8 cellular contexts compared by ENCODE assay signal in the genomic region with DNA sequence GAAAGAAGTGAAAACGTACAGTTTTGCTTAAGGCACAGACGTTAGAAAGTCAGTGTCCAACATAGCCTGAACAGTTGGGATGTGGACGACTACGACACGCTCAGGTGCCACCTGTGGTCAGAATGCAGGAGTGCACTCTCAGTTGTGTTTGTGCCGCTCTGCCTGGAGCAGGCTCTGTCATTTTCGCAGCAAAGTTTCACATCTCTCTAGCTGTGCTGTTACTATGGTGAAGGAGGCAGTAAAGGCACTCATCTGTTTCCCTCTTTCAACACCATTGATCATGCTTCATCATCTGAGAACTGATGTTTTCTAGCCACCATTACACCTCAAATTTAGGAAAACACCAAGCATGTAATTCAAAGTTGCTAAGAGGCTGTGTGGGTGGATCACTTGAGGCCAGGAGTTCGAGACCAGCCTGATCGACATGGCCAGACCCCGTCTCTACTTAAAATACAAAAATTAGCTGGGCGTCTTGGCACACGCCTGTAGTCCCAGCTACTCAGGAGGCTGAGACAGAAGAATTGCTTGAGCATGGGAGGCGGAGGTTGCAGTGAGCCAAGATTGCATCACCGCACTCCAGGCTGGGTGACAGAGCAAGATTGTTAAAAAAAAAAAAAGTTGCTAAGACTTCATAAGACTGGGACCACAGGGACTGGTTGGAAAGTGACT. TPM values are rescaled to one million over a fixed set of nuclear protein-coding genes. Genes with fewer than 3 reads are reported as not detected.
A peak's percentile ranks its signal among the peaks of the same experiment; 100 is the strongest.
DNase-seq lines count a peak whose midpoint lies in the region; ATAC-seq and TF ChIP-seq lines count a peak whose summit lies in the region.

No MANE protein-coding gene starts in this region.

- H3K27me3 Mint-ChIP-seq in CD14-positive monocyte (ENCODE audit: low read depth in 3 of 3) (peaks cover 0 to 3% (median 0%) of the 10 kb centered on the region in 3 donors), glutamatergic neuron (ENCODE audit: unreplicated experiment) (peaks cover 2% of the 10 kb centered on the region)

- peak; percentile 99 for ATAC-seq in GM18519 (IDR thresholded peaks at IDR 0.05; ENCODE audit: low FRiP score, unreplicated experiment)
- peak; percentile 99 for ATAC-seq in HG02870 (IDR thresholded peaks at IDR 0.05; ENCODE audit: unreplicated experiment)

- H3K4me3 Mint-ChIP-seq in CD14-positive monocyte: peak overlapping the region in 1 of 2 donors; percentile 59
- H3K4me3 Mint-ChIP-seq in glutamatergic neuron (ENCODE audit: unreplicated experiment): no peak overlapping the region

- intact Hi-C loops in CD14-positive monocyte (cut with micrococcal nuclease): loop anchor here in 1 of 2 donors (5.0 kb wide), 1 partner anchor 46 kb away; the partner anchor contains the start of gene DNAJA2

- H3K4me1 Mint-ChIP-seq in CD14-positive monocyte: peaks cover 42% of the 10 kb centered on the region
- H3K4me1 Mint-ChIP-seq in glutamatergic neuron (ENCODE audit: low read depth, unreplicated experiment): no peaks in the 10 kb centered on the region

- H3K36me3 Mint-ChIP-seq in CD14-positive monocyte (peaks cover 0 to 3% of the 10 kb centered on the region in 2 donors), glutamatergic neuron (ENCODE audit: unreplicated experiment) (no peaks in the 10 kb centered on the region)

- H3K9me3 Mint-ChIP-seq in CD14-positive monocyte (peaks cover 0 to 2% (median 0%) of the 10 kb centered on the region in 7 donors), glutamatergic neuron (ENCODE audit: unreplicated experiment) (peaks cover 3% of the 10 kb centered on the region)

- DNase-seq in CD14-positive monocyte (ENCODE audit: low spot score): peak; percentile 68
- DNase-seq in NCI-H1105 treated with DMSO at 0.1 percent for 48 hours (lab: John Stamatoyannopoulos, UW): peak; percentile 39
- peak; percentile 14 to 15 for DNase-seq in activated CD4-positive, alpha-beta T cell treated with anti-CD3 and anti-CD28 coated beads, Interleukin-2, amount 50 U/mL, for 4 hours
- peak; percentile 52 for DNase-seq in glutamatergic neuron
- DNase-seq in stimulated activated CD4-positive, alpha-beta T cell treated with anti-CD3 and anti-CD28 coated beads, Interleukin-15, amount 100 ng/mL, for 24 hours: peak; percentile 59
- DNase-seq in GDM1 (lab: John Stamatoyannopoulos, UW): no peak

- peak overlapping the region; percentile 32 to 93 (median 91) for H3K27ac Mint-ChIP-seq in CD14-positive monocyte
- no peak overlapping the region for H3K27ac Mint-ChIP-seq in glutamatergic neuron (ENCODE audit: unreplicated experiment)

- TF ChIP-seq CTCF in CD14-positive monocyte (IDR thresholded peaks at IDR 0.05) (peak; percentile 57), glutamatergic neuron (IDR thresholded peaks at IDR 0.05; ENCODE audit: partially characterized antibody, unreplicated experiment) (peak; percentile 54)

RNA-seq across cellular contexts. Expression of gene DNAJA2, which starts 44.9 kb away (rescaled TPM):
- 10 to 100 TPM; 62.9 to 63.4 TPM for polyA plus RNA-seq in CD14-positive monocyte
- 95.8 TPM for total RNA-seq in glutamatergic neuron (ENCODE audit: unreplicated experiment)
